Comparison of ENCODE assay signal across 28 cellular contexts in genomic region chr3:124606180-124606579, GRCh38.
DNase-seq lines count a peak whose midpoint lies in the region; ATAC-seq and TF ChIP-seq lines count a peak whose summit lies in the region.
"Had no signal": no experiment of that assay in that cellular context is flagged by ENCODE, and none has a peak within 500 bp of the region (broad histone marks: within the 10 kb centered on the region; RNA-seq: fewer than 3 reads in every experiment).

No MANE protein-coding gene starts in this region.

- DNase-seq in Ammon's horn (ENCODE audit: low spot score) (peak; percentile 12), dedifferentiated amniotic fluid mesenchymal stem cell (ENCODE audit: extremely low spot score) (peak; percentile 19), left ventricle myocardium inferior (no peak), retinal pigment epithelial cell (ENCODE audit: low read depth) (peak; percentile 68), NCI-H1092 (lab: John Stamatoyannopoulos, UW) (no peak), NCI-H69 (lab: John Stamatoyannopoulos, UW) (no peak)
- DNase-seq in stimulated activated effector memory CD8-positive, alpha-beta T cell treated with anti-CD3 and anti-CD28 coated beads, Interleukin-12 subunit alpha, Interleukin-12 subunit beta, amount 100 ng/mL, for 72 hours (ENCODE audit: low spot score in 2 of 2), result no peak
- DNase-seq: activated B cell treated with CpG ODN at 0.5 μM for 24 hours; activated gamma-delta T cell treated with Interleukin-2 at 50 U/mL for 16 hours; activated T-cell treated with anti-CD3 and anti-CD28 coated beads, Interleukin-2, amount 50 U/mL, for 48 hours; CD4-positive, CD25-positive, alpha-beta regulatory T cell; DND-41; GF-D8; GM23248; hippocampal formation; Karpas-422; mesendoderm; NCI-H1436; NCI-H2081; NCI-H446; NCI-H82; sigmoid colon; SK-N-SH had no signal

- no peak overlapping the region for H3K27ac Mint-ChIP-seq in stimulated activated effector memory CD8-positive, alpha-beta T cell treated with anti-CD3 and anti-CD28 coated beads, Interleukin-12 subunit alpha, Interleukin-12 subunit beta, amount 100 ng/mL, for 72 hours
- H3K27ac Mint-ChIP-seq: activated B cell treated with CpG ODN at 0.5 μM for 24 hours; CD4-positive, CD25-positive, alpha-beta regulatory T cell; stimulated activated memory B cell treated with anti-CD40 and anti-IgM and Interleukin-4, amounts not matched to agents 10 μg/mL and 1 μg/mL and 100 μg/mL, for 72 hours had no signal

- intact Hi-C loops in left ventricle myocardium inferior (cut with micrococcal nuclease), result no loop called here

- H3K9me3 ChIP-seq in left ventricle myocardium inferior (replicated peaks), result no peaks in the 10 kb centered on the region
- H3K9me3 ChIP-seq: gastroesophageal sphincter, sigmoid colon, SK-N-SH, suprapubic skin had no signal

- peaks cover 3% of the 10 kb centered on the region for H3K36me3 ChIP-seq in left ventricle myocardium inferior
- H3K36me3 ChIP-seq: gastroesophageal sphincter, sigmoid colon, suprapubic skin had no signal

- peaks cover 93% of the 10 kb centered on the region for H3K4me1 ChIP-seq in left ventricle myocardium inferior
- H3K4me1 ChIP-seq: gastroesophageal sphincter, suprapubic skin had no signal

- no peaks in the 10 kb centered on the region for H3K27me3 ChIP-seq in left ventricle myocardium inferior (ENCODE audit: low read depth)
- H3K27me3 ChIP-seq: gastroesophageal sphincter, sigmoid colon, suprapubic skin had no signal

- H3K4me3 Mint-ChIP-seq in stimulated activated effector memory CD8-positive, alpha-beta T cell treated with anti-CD3 and anti-CD28 coated beads, Interleukin-12 subunit alpha, Interleukin-12 subunit beta, amount 100 ng/mL, for 72 hours, result no peak overlapping the region
- H3K4me3 Mint-ChIP-seq: activated B cell treated with CpG ODN at 0.5 μM for 24 hours; CD4-positive, CD25-positive, alpha-beta regulatory T cell; stimulated activated memory B cell treated with anti-CD40 and anti-IgM and Interleukin-4, amounts not matched to agents 10 μg/mL and 1 μg/mL and 100 μg/mL, for 72 hours had no signal

- peak overlapping the region; percentile 72 for H3K27ac ChIP-seq in left ventricle myocardium inferior (replicated peaks)
- H3K27ac ChIP-seq: gastroesophageal sphincter, GM23248, RWPE1, sigmoid colon, suprapubic skin had no signal

- H3K4me3 ChIP-seq in left ventricle myocardium inferior (no peak overlapping the region), retinal pigment epithelial cell (ENCODE audit: low read length) (no peak overlapping the region)
- H3K4me3 ChIP-seq: gastroesophageal sphincter, GM23248, sigmoid colon, suprapubic skin had no signal

- TF ChIP-seq CTCF in left ventricle myocardium inferior (IDR thresholded peaks at IDR 0.05; ENCODE audit: borderline replicate concordance) (no peak), retinal pigment epithelial cell (conservative IDR thresholded peaks at IDR 0.05; ENCODE audit: low read depth, low read length) (no peak)

- no peaks in the 10 kb centered on the region for H3K9me3 Mint-ChIP-seq in stimulated activated effector memory CD8-positive, alpha-beta T cell treated with anti-CD3 and anti-CD28 coated beads, Interleukin-12 subunit alpha, Interleukin-12 subunit beta, amount 100 ng/mL, for 72 hours
- H3K9me3 Mint-ChIP-seq: activated B cell treated with CpG ODN at 0.5 μM for 24 hours; stimulated activated memory B cell treated with anti-CD40 and anti-IgM and Interleukin-4, amounts not matched to agents 10 μg/mL and 1 μg/mL and 100 μg/mL, for 72 hours had no signal

- H3K4me1 Mint-ChIP-seq in stimulated activated effector memory CD8-positive, alpha-beta T cell treated with anti-CD3 and anti-CD28 coated beads, Interleukin-12 subunit alpha, Interleukin-12 subunit beta, amount 100 ng/mL, for 72 hours, result no peaks in the 10 kb centered on the region
- H3K4me1 Mint-ChIP-seq: activated B cell treated with CpG ODN at 0.5 μM for 24 hours; stimulated activated memory B cell treated with anti-CD40 and anti-IgM and Interleukin-4, amounts not matched to agents 10 μg/mL and 1 μg/mL and 100 μg/mL, for 72 hours had no signal

- no peak for ATAC-seq in stimulated activated effector memory CD8-positive, alpha-beta T cell treated with anti-CD3 and anti-CD28 coated beads, Interleukin-12 subunit alpha, Interleukin-12 subunit beta, amount 100 ng/mL, for 72 hours
- ATAC-seq in GM18868 (IDR thresholded peaks at IDR 0.05; ENCODE audit: unreplicated experiment), result no peak
- ATAC-seq: gastroesophageal sphincter; stimulated activated memory B cell treated with anti-CD40 and anti-IgM and Interleukin-4, amounts not matched to agents 10 μg/mL and 1 μg/mL and 100 μg/mL, for 72 hours had no signal

- H3K36me3 Mint-ChIP-seq in stimulated activated effector memory CD8-positive, alpha-beta T cell treated with anti-CD3 and anti-CD28 coated beads, Interleukin-12 subunit alpha, Interleukin-12 subunit beta, amount 100 ng/mL, for 72 hours, result no peaks in the 10 kb centered on the region
- H3K36me3 Mint-ChIP-seq: stimulated activated memory B cell treated with anti-CD40 and anti-IgM and Interleukin-4, amounts not matched to agents 10 μg/mL and 1 μg/mL and 100 μg/mL, for 72 hours had no signal

Comparison
In these comparisons a context has a peak if more than half of its experiments do, and no peak if none do; other contexts are left out.
1. DNase-seq: peak in Ammon's horn (single experiment), dedifferentiated amniotic fluid mesenchymal stem cell (single experiment) and retinal pigment epithelial cell (single experiment); none in left ventricle myocardium inferior (single experiment), NCI-H1092 (single experiment), stimulated activated effector memory CD8-positive, alpha-beta T cell treated with anti-CD3 and anti-CD28 coated beads, Interleukin-12 subunit alpha, Interleukin-12 subunit beta, amount 100 ng/mL, for 72 hours (0 of 2) and NCI-H69 (single experiment).